24 cellular contexts compared by ENCODE assay signal in the genomic region with DNA sequence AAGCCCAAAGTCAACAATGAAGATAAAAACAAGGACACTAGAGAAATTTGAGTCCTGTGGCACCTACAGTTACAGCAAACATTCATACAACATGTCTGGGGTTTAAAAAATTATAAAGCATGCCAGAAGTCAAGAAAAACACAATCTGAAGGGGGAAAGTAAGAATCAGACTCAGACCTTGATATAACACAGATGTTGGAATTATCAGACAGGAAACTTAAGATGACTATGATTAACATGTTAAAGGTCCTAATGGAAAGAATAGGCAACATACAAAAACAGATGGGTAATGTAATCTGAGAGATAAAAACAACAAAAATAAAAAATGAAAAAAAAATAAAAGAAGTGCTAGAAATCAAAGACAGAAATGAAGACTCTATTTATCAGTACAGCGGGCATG.
"Had no signal": no experiment of that assay in that cellular context is flagged by ENCODE, and none has a peak within 500 bp of the region (broad histone marks: within the 10 kb centered on the region; RNA-seq: fewer than 3 reads in every experiment).

No MANE protein-coding gene starts in this region.

- H3K27me3 ChIP-seq: brain microvascular endothelial cell, right atrium auricular region had no signal

- H3K4me3 Mint-ChIP-seq: activated CD4-positive, alpha-beta memory T cell treated with anti-CD3 and anti-CD28 coated beads, Interleukin-2, amount 10 ng/mL, durations not matched to agents 7 days and 5 days; activated CD8-positive, alpha-beta memory T cell treated with anti-CD3 and anti-CD28 coated beads, Interleukin-2, amount 10 ng/mL, durations not matched to agents 7 days and 5 days; activated naive CD4-positive, alpha-beta T cell treated with anti-CD3 and anti-CD28 coated beads for 36 hours; endodermal cell; mesothelial cell of epicardium; T-cell; type B pancreatic cell had no signal

- H3K9me3 ChIP-seq: right atrium auricular region had no signal

- ATAC-seq: activated CD8-positive, alpha-beta memory T cell treated with anti-CD3 and anti-CD28 coated beads, Interleukin-2, amount 10 ng/mL, durations not matched to agents 7 days and 5 days; left colon; T-cell had no signal

- H3K27ac ChIP-seq: brain microvascular endothelial cell had no signal

- H3K36me3 ChIP-seq: brain microvascular endothelial cell, right atrium auricular region had no signal

- H3K4me1 Mint-ChIP-seq: activated CD4-positive, alpha-beta memory T cell treated with anti-CD3 and anti-CD28 coated beads, Interleukin-2, amount 10 ng/mL, durations not matched to agents 7 days and 5 days; activated CD8-positive, alpha-beta memory T cell treated with anti-CD3 and anti-CD28 coated beads, Interleukin-2, amount 10 ng/mL, durations not matched to agents 7 days and 5 days; T-cell had no signal

- FAIRE-seq: colon had no signal

- H3K27ac Mint-ChIP-seq: activated CD4-positive, alpha-beta memory T cell treated with anti-CD3 and anti-CD28 coated beads, Interleukin-2, amount 10 ng/mL, durations not matched to agents 7 days and 5 days; activated CD8-positive, alpha-beta memory T cell treated with anti-CD3 and anti-CD28 coated beads, Interleukin-2, amount 10 ng/mL, durations not matched to agents 7 days and 5 days; activated naive CD4-positive, alpha-beta T cell treated with anti-CD3 and anti-CD28 coated beads for 36 hours; activated T-helper 2 cell treated with anti-CD3 and anti-CD28 coated beads, Interferon-gamma antibody, Interleukin-2, Interleukin-4, amounts not matched to agents 10 μg/mL and 5 μg/mL and 100 μg/mL, durations not matched to agents 14 hours and 24 hours and 36 hours; endodermal cell; mesothelial cell of epicardium; progenitor cell of endocrine pancreas; T-cell; type B pancreatic cell had no signal

- H3K4me1 ChIP-seq: right atrium auricular region had no signal

- H3K4me3 ChIP-seq: right atrium auricular region had no signal

- DNase-seq: activated CD4-positive, alpha-beta memory T cell treated with anti-CD3 and anti-CD28 coated beads, Interleukin-2, amount 10 ng/mL, durations not matched to agents 7 days and 5 days; activated CD4-positive, alpha-beta T cell treated with anti-CD3 and anti-CD28 coated beads for 48 hours; activated CD4-positive, CD25-positive, alpha-beta regulatory T cell; activated CD8-positive, alpha-beta memory T cell treated with anti-CD3 and anti-CD28 coated beads, Interleukin-2, amount 10 ng/mL, durations not matched to agents 7 days and 5 days; activated naive CD4-positive, alpha-beta T cell treated with anti-CD3 and anti-CD28 coated beads for 36 hours; aorta; brain microvascular endothelial cell; central memory CD4-positive, alpha-beta T cell; endodermal cell; glutamatergic neuron; hippocampal formation; islet precursor cell; left colon; occipital lobe; stimulated activated CD4-positive, alpha-beta T cell treated with anti-CD3 and anti-CD28 coated beads, Interleukin-2, amount 100 ng/mL, for 24 hours; stimulated activated naive CD4-positive, alpha-beta T cell treated with Interleukin-2 at 50 U/mL for 16 hours; substantia nigra; T-cell had no signal

- H3K36me3 Mint-ChIP-seq: activated CD8-positive, alpha-beta memory T cell treated with anti-CD3 and anti-CD28 coated beads, Interleukin-2, amount 10 ng/mL, durations not matched to agents 7 days and 5 days; T-cell had no signal

- H3K27me3 Mint-ChIP-seq: activated CD4-positive, alpha-beta memory T cell treated with anti-CD3 and anti-CD28 coated beads, Interleukin-2, amount 10 ng/mL, durations not matched to agents 7 days and 5 days; progenitor cell of endocrine pancreas; T-cell; type B pancreatic cell had no signal

- H3K9me3 Mint-ChIP-seq: activated CD4-positive, alpha-beta memory T cell treated with anti-CD3 and anti-CD28 coated beads, Interleukin-2, amount 10 ng/mL, durations not matched to agents 7 days and 5 days; activated naive CD4-positive, alpha-beta T cell treated with anti-CD3 and anti-CD28 coated beads for 36 hours; activated T-helper 2 cell treated with anti-CD3 and anti-CD28 coated beads, Interferon-gamma antibody, Interleukin-2, Interleukin-4, amounts not matched to agents 10 μg/mL and 5 μg/mL and 100 μg/mL, durations not matched to agents 14 hours and 24 hours and 36 hours; T-cell had no signal
